ENCODE assay signal across 12 cellular contexts in the genomic region with DNA sequence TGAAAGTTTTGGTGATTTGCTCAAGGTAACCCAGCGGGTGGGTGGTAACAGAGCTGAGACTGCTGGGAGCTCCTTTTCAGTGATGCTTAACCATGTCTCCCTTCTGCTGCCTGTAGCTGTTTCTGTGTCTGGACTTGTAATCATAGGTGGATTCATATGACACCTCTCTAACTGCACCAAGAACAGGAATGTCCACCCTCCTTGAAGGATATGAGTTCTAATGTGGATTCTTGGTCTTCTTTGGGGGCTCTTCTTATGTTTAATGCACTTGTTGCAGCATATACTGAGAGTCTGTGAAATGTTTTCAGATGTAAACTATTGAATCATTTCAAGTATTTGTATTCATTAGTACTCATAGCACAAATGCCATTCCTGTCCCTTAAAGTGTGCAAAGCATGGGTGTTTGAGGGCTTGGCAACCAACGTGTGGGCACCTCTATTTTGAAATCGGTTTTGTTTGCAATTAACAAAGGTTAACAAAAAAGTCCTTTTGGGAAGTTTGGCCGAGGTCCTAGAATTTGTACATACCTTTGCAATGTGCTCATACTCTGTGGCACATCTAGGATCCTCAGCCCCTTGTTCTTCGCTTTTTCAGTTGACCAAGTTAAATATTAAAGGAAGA.
DNase-seq lines count a peak whose midpoint lies in the region; ATAC-seq and TF ChIP-seq lines count a peak whose summit lies in the region.
"Had no signal": no experiment of that assay in that cellular context is flagged by ENCODE, and none has a peak within 500 bp of the region (broad histone marks: within the 10 kb centered on the region; RNA-seq: fewer than 3 reads in every experiment).

No MANE protein-coding gene starts in this region.

- H3K4me1 ChIP-seq in H9 (ENCODE audit: insufficient read depth, low read length), result peaks cover 7% of the 10 kb centered on the region; the same call in 1 of the 2 replicates
- peaks cover 11 to 13% of the 10 kb centered on the region in 2 experiments for H3K4me1 ChIP-seq in SK-N-SH (ENCODE audit: control insufficient read depth in 1 of 2, insufficient read depth in 2 of 2, low read depth in 1 of 2, low read length in 1 of 2)
- H3K4me1 ChIP-seq in trophoblast cell (ENCODE audit: control insufficient read depth in 1 of 2, insufficient read depth in 2 of 2, low read length in 2 of 2), result peaks cover 3 to 12% of the 10 kb centered on the region in 2 experiments

- H2BK120ac ChIP-seq in H9 (ENCODE audit: low read depth, low read length, poor library complexity, severe bottlenecking) (no peak overlapping the region), trophoblast cell (ENCODE audit: insufficient read depth, low read length, poor library complexity) (no peak overlapping the region)

- POLR2A ChIA-PET in SK-N-SH (lab: Yijun Ruan, JAX), result no interaction called here

- H3K4me2 ChIP-seq in H9 (ENCODE audit: insufficient read depth, insufficient read length, low read length) (no peak overlapping the region), SK-N-SH (peak overlapping the region; percentile 4; the same call in 1 of the 2 replicates), trophoblast cell (ENCODE audit: low read length) (no peak overlapping the region)

- no peak overlapping the region for H2BK20ac ChIP-seq in H9 (ENCODE audit: low read depth, low read length, poor library complexity, severe bottlenecking)

- H2BK5ac ChIP-seq in H9 (ENCODE audit: insufficient read length, low read length) (no peak overlapping the region), trophoblast cell (ENCODE audit: low read depth, low read length, poor library complexity) (no peak overlapping the region)

- H3K9me3 ChIP-seq in H9 (ENCODE audit: control insufficient read depth, low read depth, low read length), result no peaks in the 10 kb centered on the region
- H3K9me3 ChIP-seq in SK-N-SH, result no peaks in the 10 kb centered on the region
- no peaks in the 10 kb centered on the region for H3K9me3 ChIP-seq in trophoblast cell (ENCODE audit: insufficient read depth, low read depth, low read length)

- H3K14ac ChIP-seq in H9 (ENCODE audit: insufficient read depth, low read length), result no peak overlapping the region
- H3K14ac ChIP-seq in trophoblast cell (ENCODE audit: low read length), result no peak overlapping the region

- no peak overlapping the region for H3T11ph ChIP-seq in H9 (ENCODE audit: low read length)

- H3K9me3 Mint-ChIP-seq in H9, result no peaks in the 10 kb centered on the region
- H3K9me3 Mint-ChIP-seq: activated naive CD4-positive, alpha-beta T cell treated with anti-CD3 and anti-CD28 coated beads, Interleukin-2, amount 10 ng/mL, durations not matched to agents 7 days and 5 days had no signal

- H3K23me2 ChIP-seq in H9 (ENCODE audit: insufficient read length, low read depth, low read length, poor library complexity, severe bottlenecking), result no peaks in the 10 kb centered on the region

- TF ChIP-seq CTCF in H9 (conservative IDR thresholded peaks at IDR 0.05) (no peak), SK-N-SH (IDR thresholded peaks at IDR 0.05) (no peak), fibroblast of mammary gland (conservative IDR thresholded peaks at IDR 0.05; ENCODE audit: control insufficient read depth, insufficient read depth, low read depth, low read length) (no peak)

- peaks cover 58% of the 10 kb centered on the region in 2 experiments for H3K4me1 Mint-ChIP-seq in H9
- H3K4me1 Mint-ChIP-seq: activated naive CD4-positive, alpha-beta T cell treated with anti-CD3 and anti-CD28 coated beads, Interleukin-2, amount 10 ng/mL, durations not matched to agents 7 days and 5 days; CD8-positive, alpha-beta memory T cell had no signal

- H3K36me3 Mint-ChIP-seq in H9 (ENCODE audit: insufficient read depth in 1 of 3, low read depth in 3 of 3), result peaks cover 0 to 18% (median 11%) of the 10 kb centered on the region in 3 experiments; a peak in 5 of 7 replicates
- H3K36me3 Mint-ChIP-seq: activated naive CD4-positive, alpha-beta T cell treated with anti-CD3 and anti-CD28 coated beads, Interleukin-2, amount 10 ng/mL, durations not matched to agents 7 days and 5 days; CD8-positive, alpha-beta memory T cell had no signal

- H2AK5ac ChIP-seq in H9 (ENCODE audit: insufficient read length, low read length) (no peak overlapping the region), trophoblast cell (ENCODE audit: low read length) (no peak overlapping the region)

- WGBS in H9 (ENCODE audit: extremely low coverage, insufficient read length, low lambda C conversion rate), result no CpG with 5 or more reads among the region's 5 CpGs
- WGBS in SK-N-SH (ENCODE audit: low lambda C conversion rate), result 30% methylated on average over 5 of the region's 5 CpGs
- no CpG with 5 or more reads among the region's 5 CpGs for WGBS in trophoblast cell (ENCODE audit: extremely low coverage, insufficient coverage, insufficient read length)

- CTCF ChIA-PET in SK-N-SH (lab: Yijun Ruan, JAX), result interaction anchor here (0.8 kb wide), 1 partner anchor 9 kb away, joined by 3 read pairs; no protein-coding TSS in a partner anchor

- DNase-seq in H9, result no peak
- no peak for DNase-seq in SK-N-SH
- peak; percentile 35 for DNase-seq in fibroblast of mammary gland (ENCODE audit: low read depth)
- DNase-seq in trophoblast cell, result peak; percentile 36 to 78
- DNase-seq in NCI-H1694 (lab: John Stamatoyannopoulos, UW), result no peak
- DNase-seq in islet precursor cell, result no peak
- no peak for DNase-seq in NCI-H510A (lab: John Stamatoyannopoulos, UW)
- DNase-seq: activated naive CD4-positive, alpha-beta T cell treated with anti-CD3 and anti-CD28 coated beads, Interleukin-2, amount 10 ng/mL, durations not matched to agents 7 days and 5 days; CD8-positive, alpha-beta memory T cell; NCI-H526 had no signal

- H4K8ac ChIP-seq in H9 (replicated peaks; ENCODE audit: insufficient read length, low read depth, low read length) (no peak overlapping the region), trophoblast cell (ENCODE audit: low read depth, low read length) (no peak overlapping the region)

- H3K27me3 ChIP-seq in H9 (ENCODE audit: insufficient read depth, low read length) (no peaks in the 10 kb centered on the region), SK-N-SH (ENCODE audit: insufficient read depth) (no peaks in the 10 kb centered on the region), trophoblast cell (ENCODE audit: insufficient read depth, low read length) (no peaks in the 10 kb centered on the region)

- no peak overlapping the region for H4K12ac ChIP-seq in trophoblast cell (ENCODE audit: low read depth, low read length)

- H2AFZ ChIP-seq in H9 (ENCODE audit: low read length), result no peak overlapping the region
- H2AFZ ChIP-seq in SK-N-SH (ENCODE audit: low read depth), result no peak overlapping the region
- H2AFZ ChIP-seq in trophoblast cell (ENCODE audit: insufficient read depth, low read length, poor library complexity), result no peak overlapping the region

- no peak overlapping the region for H3K56ac ChIP-seq in H9 (ENCODE audit: insufficient read length, low read depth, low read length)

- H3K18ac ChIP-seq in H9 (ENCODE audit: insufficient read length, low read depth, low read length) (no peak overlapping the region), trophoblast cell (ENCODE audit: low read length) (no peak overlapping the region)

- H4K5ac ChIP-seq in H9 (ENCODE audit: insufficient read length, low read depth, low read length), result no peak overlapping the region

- no peaks in the 10 kb centered on the region for H3K9me2 ChIP-seq in SK-N-SH

- H3K27me3 Mint-ChIP-seq in H9 (ENCODE audit: low read depth), result no peaks in the 10 kb centered on the region
- H3K27me3 Mint-ChIP-seq: activated naive CD4-positive, alpha-beta T cell treated with anti-CD3 and anti-CD28 coated beads, Interleukin-2, amount 10 ng/mL, durations not matched to agents 7 days and 5 days had no signal

- no peak overlapping the region for H3K4me3 Mint-ChIP-seq in H9
- H3K4me3 Mint-ChIP-seq: activated naive CD4-positive, alpha-beta T cell treated with anti-CD3 and anti-CD28 coated beads, Interleukin-2, amount 10 ng/mL, durations not matched to agents 7 days and 5 days; CD8-positive, alpha-beta memory T cell had no signal

- H3K36me3 ChIP-seq in SK-N-SH (replicated peaks in 1 of 2; ENCODE audit: control insufficient read depth in 1 of 2, insufficient read depth in 2 of 2, low read length in 1 of 2) (no peaks in the 10 kb centered on the region), trophoblast cell (ENCODE audit: control insufficient read depth in 1 of 2, insufficient read depth in 2 of 2, low read length in 2 of 2) (no peaks in the 10 kb centered on the region)

- no peak for ATAC-seq in GM21619 (IDR thresholded peaks at IDR 0.05; ENCODE audit: unreplicated experiment)
- ATAC-seq: GM12878 had no signal

- H3K79me1 ChIP-seq in H9 (ENCODE audit: insufficient read depth, low read depth, low read length, poor library complexity, severe bottlenecking) (peaks cover 12% of the 10 kb centered on the region), trophoblast cell (ENCODE audit: low read length) (peaks cover 16% of the 10 kb centered on the region)

- H3K27ac ChIP-seq in H9 (ENCODE audit: insufficient read length, low read depth, low read length), result no peak overlapping the region
- H3K27ac ChIP-seq in SK-N-SH (ENCODE audit: low read depth in 2 of 2, low read length in 1 of 2), result peak overlapping the region in 1 of 2 experiments; percentile 57; a peak in 2 of 4 replicates
- peak overlapping the region; percentile 17 for H3K27ac ChIP-seq in trophoblast cell (ENCODE audit: low read depth, low read length)

- no peak overlapping the region for H2BK12ac ChIP-seq in H9 (ENCODE audit: insufficient read length, low read depth, low read length)
- H2BK12ac ChIP-seq in trophoblast cell (ENCODE audit: low read length), result peak overlapping the region; percentile 5

- H3F3A ChIP-seq in SK-N-SH (replicated peaks; ENCODE audit: insufficient read depth), result peaks cover 9% of the 10 kb centered on the region

- no peak overlapping the region for H3K23ac ChIP-seq in H9 (ENCODE audit: insufficient read length, low read depth, low read length)
- no peak overlapping the region for H3K23ac ChIP-seq in trophoblast cell (ENCODE audit: low read length)

- peaks cover 57% of the 10 kb centered on the region for H3K79me2 ChIP-seq in H9 (ENCODE audit: insufficient read depth, low read length)
- peaks cover 74% of the 10 kb centered on the region for H3K79me2 ChIP-seq in SK-N-SH (ENCODE audit: insufficient read depth)
- H3K79me2 ChIP-seq in trophoblast cell (ENCODE audit: control insufficient read depth, insufficient read depth, low read length, poor library complexity), result peaks cover under 1% of the 10 kb centered on the region

- H4K20me1 ChIP-seq in H9 (ENCODE audit: control insufficient read depth, insufficient read depth, insufficient read length), result no peaks in the 10 kb centered on the region
- H4K20me1 ChIP-seq in SK-N-SH (ENCODE audit: insufficient read depth), result peaks cover 13% of the 10 kb centered on the region; the same call in 1 of the 2 replicates

- H3K4me3 ChIP-seq in SK-N-SH (ENCODE audit: low read depth in 2 of 2, low read length in 1 of 2) (no peak overlapping the region), fibroblast of mammary gland (ENCODE audit: control insufficient read depth, low read depth, low read length) (no peak overlapping the region), trophoblast cell (ENCODE audit: low read depth, low read length) (no peak overlapping the region)
- H3K4me3 ChIP-seq: GM12878 had no signal

- H3K4ac ChIP-seq in H9 (ENCODE audit: low read depth, low read length) (no peak overlapping the region), trophoblast cell (ENCODE audit: low read depth, low read length) (no peak overlapping the region)

- H3K27ac Mint-ChIP-seq in H9, result peak overlapping the region; percentile 22 to 66 (median 55); a peak in 4 of 7 replicates
- H3K27ac Mint-ChIP-seq: activated naive CD4-positive, alpha-beta T cell treated with anti-CD3 and anti-CD28 coated beads, Interleukin-2, amount 10 ng/mL, durations not matched to agents 7 days and 5 days; CD8-positive, alpha-beta memory T cell had no signal

- H2BK15ac ChIP-seq in H9 (ENCODE audit: low read depth, low read length), result no peak overlapping the region

- no peak overlapping the region for H4K91ac ChIP-seq in H9 (ENCODE audit: insufficient read length, low read depth, low read length)
- H4K91ac ChIP-seq in trophoblast cell (ENCODE audit: low read depth, low read length), result no peak overlapping the region

- TF ChIP-seq RAD21 in SK-N-SH (IDR thresholded peaks at IDR 0.05; ENCODE audit: low read length), result no peak

- H3K9ac ChIP-seq in H9 (ENCODE audit: extremely low read depth, insufficient read length, low read length), result no peak overlapping the region
- H3K9ac ChIP-seq in SK-N-SH, result no peak overlapping the region
- H3K9ac ChIP-seq in trophoblast cell (ENCODE audit: low read length), result no peak overlapping the region

- TF ChIP-seq EP300 in SK-N-SH (IDR thresholded peaks at IDR 0.05; ENCODE audit: borderline replicate concordance in 1 of 2, low read depth in 1 of 2, low read length in 1 of 2), result no peak

Comparison
In these comparisons a context has a peak if more than half of its experiments do, and no peak if none do; other contexts are left out.
1. DNase-seq: peak in fibroblast of mammary gland (single experiment) and trophoblast cell (2 of 2); none in H9 (single experiment), SK-N-SH (single experiment), NCI-H1694 (single experiment), islet precursor cell (single experiment) and NCI-H510A (single experiment).